Comparison of ENCODE assay signal across 12 cellular contexts in the genomic region with DNA sequence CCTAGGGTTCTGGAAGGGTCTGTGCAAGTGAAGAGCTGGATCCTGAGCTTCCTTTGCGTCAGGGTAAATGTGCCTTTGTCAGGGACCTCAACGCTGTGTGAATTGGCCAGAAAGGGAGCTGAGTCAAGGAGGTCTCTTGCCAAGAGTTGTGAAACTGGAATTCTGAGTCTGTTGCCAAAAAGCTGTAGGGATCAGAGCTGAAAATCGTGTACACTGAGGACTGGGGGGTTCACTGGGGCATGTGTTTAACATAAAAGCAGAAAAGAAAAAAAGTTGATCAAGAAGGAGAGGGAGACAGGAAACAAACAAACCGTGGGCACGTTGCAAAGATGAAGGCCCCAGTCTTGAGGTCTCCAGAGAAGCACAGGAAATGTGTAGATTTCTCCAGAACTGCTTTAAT.
DNase-seq lines count a peak whose midpoint lies in the region; ATAC-seq and TF ChIP-seq lines count a peak whose summit lies in the region.
"Had no signal": no experiment of that assay in that cellular context is flagged by ENCODE, and none has a peak within 500 bp of the region (broad histone marks: within the 10 kb centered on the region; RNA-seq: fewer than 3 reads in every experiment).

No MANE protein-coding gene starts in this region.

- peak overlapping the region; percentile 28 for H3K27ac Mint-ChIP-seq in activated CD4-positive, alpha-beta memory T cell treated with anti-CD3 and anti-CD28 coated beads for 36 hours

- H3K36me3 Mint-ChIP-seq in activated CD4-positive, alpha-beta memory T cell treated with anti-CD3 and anti-CD28 coated beads for 36 hours = no peaks in the 10 kb centered on the region
- H3K36me3 Mint-ChIP-seq: neural progenitor cell had no signal

- no peak overlapping the region for H3K4me3 ChIP-seq in retinal pigment epithelial cell (ENCODE audit: low read length)
- H3K4me3 ChIP-seq: neural progenitor cell had no signal

- H3K9me3 Mint-ChIP-seq in activated CD4-positive, alpha-beta memory T cell treated with anti-CD3 and anti-CD28 coated beads for 36 hours = no peaks in the 10 kb centered on the region

- POLR2A ChIA-PET in activated CD4-positive, alpha-beta memory T cell treated with anti-CD3 and anti-CD28 coated beads for 36 hours (lab: Charles Lee) = interaction anchor here (1.7 kb wide), 1 partner anchor 12 kb away, joined by 4 read pairs; no protein-coding TSS in a partner anchor

- no peaks in the 10 kb centered on the region for H3K27me3 Mint-ChIP-seq in activated CD4-positive, alpha-beta memory T cell treated with anti-CD3 and anti-CD28 coated beads for 36 hours

- H3K4me3 Mint-ChIP-seq in activated CD4-positive, alpha-beta memory T cell treated with anti-CD3 and anti-CD28 coated beads for 36 hours = no peak overlapping the region
- H3K4me3 Mint-ChIP-seq: neural progenitor cell had no signal

- H3K4me1 Mint-ChIP-seq in activated CD4-positive, alpha-beta memory T cell treated with anti-CD3 and anti-CD28 coated beads for 36 hours (ENCODE audit: low read depth) = peaks cover 37% of the 10 kb centered on the region

- CTCF ChIA-PET in activated CD4-positive, alpha-beta memory T cell treated with anti-CD3 and anti-CD28 coated beads for 36 hours (lab: Charles Lee) = no interaction called here

- DNase-seq in G401 (ENCODE audit: low spot score) = peak; percentile 8
- DNase-seq in activated CD4-positive, alpha-beta memory T cell treated with anti-CD3 and anti-CD28 coated beads for 36 hours = peak; percentile 12
- DNase-seq in fibroblast of peridontal ligament (ENCODE audit: extremely low read depth) = peak; percentile 3
- DNase-seq in retinal pigment epithelial cell (ENCODE audit: low read depth) = peak; percentile 4
- no peak for DNase-seq in NCI-H2196 (lab: John Stamatoyannopoulos, UW; ENCODE audit: unreplicated experiment)
- DNase-seq in HuH-7.5 (ENCODE audit: low spot score) = no peak
- DNase-seq: NCI-H1694 treated with DMSO at 0.1 percent for 48 hours; OCI-M1; stimulated activated CD4-positive, alpha-beta T cell treated with anti-CD3 and anti-CD28 coated beads, Interleukin-1b, Interleukin-23, amount 100 ng/mL, for 48 hours had no signal

- TF ChIP-seq CTCF in retinal pigment epithelial cell (conservative IDR thresholded peaks at IDR 0.05; ENCODE audit: low read depth, low read length) = no peak

- ATAC-seq in HG02642 (IDR thresholded peaks at IDR 0.05; ENCODE audit: poor library complexity, unreplicated experiment) (no peak), GM19328 (IDR thresholded peaks at IDR 0.05; ENCODE audit: unreplicated experiment) (no peak)

- in situ Hi-C loops in G401 (cut with HindIII; ENCODE audit: low sequenced_read_pairs) = no loop called here

- intact Hi-C loops in activated CD4-positive, alpha-beta memory T cell treated with anti-CD3 and anti-CD28 coated beads for 36 hours (cut with micrococcal nuclease) = no loop called here

Comparison
In these comparisons a context has a peak if more than half of its experiments do, and no peak if none do; other contexts are left out.
1. DNase-seq: peak in G401 (single experiment), activated CD4-positive, alpha-beta memory T cell treated with anti-CD3 and anti-CD28 coated beads for 36 hours (single experiment), fibroblast of peridontal ligament (single experiment) and retinal pigment epithelial cell (single experiment); none in NCI-H2196 (single experiment) and HuH-7.5 (single experiment).